In the genomic region with DNA sequence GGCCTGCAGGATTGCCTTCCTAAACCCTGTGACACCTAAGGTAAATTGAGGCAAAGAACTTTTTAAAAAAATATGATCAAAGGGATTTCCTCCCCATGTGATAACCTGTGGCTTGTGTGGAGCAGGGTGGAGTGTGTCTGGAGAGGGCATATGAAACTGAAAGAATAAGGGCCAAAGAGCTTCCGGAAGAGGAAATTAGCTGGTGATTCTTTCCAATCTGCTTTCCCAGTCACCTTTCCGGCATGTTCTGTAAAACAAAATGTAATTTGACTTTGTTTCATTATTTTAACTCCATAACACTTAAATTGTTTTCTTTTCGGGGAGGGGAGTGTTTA, we compare ENCODE assay signal across 8 cellular contexts. TPM values are rescaled to one million over a fixed set of nuclear protein-coding genes. Genes with fewer than 3 reads are reported as not detected.
DNase-seq lines count a peak whose midpoint lies in the region; ATAC-seq and TF ChIP-seq lines count a peak whose summit lies in the region.

No MANE protein-coding gene starts in this region.

- dilution Hi-C loops in mammary epithelial cell (cut with HindIII; ENCODE audit: low sequenced_read_pairs): no loop called here

- no TSS peak for BruUV-seq in mammary epithelial cell (replicated peaks; lab: Mats Ljungman, UMichigan)

- in situ Hi-C loops in mammary epithelial cell (cut with MboI; ENCODE audit: low sequenced_read_pairs in 2 of 2): no loop called here

- H3K9ac ChIP-seq in BLaER1 (peak overlapping the region; percentile 83), mammary epithelial cell (ENCODE audit: insufficient read depth, low read length) (peak overlapping the region; percentile 89), stomach smooth muscle (ENCODE audit: low read length in 2 of 2) (peak overlapping the region; percentile 86 to 88)

- H4K20me1 ChIP-seq in BLaER1 (no peaks in the 10 kb centered on the region), mammary epithelial cell (ENCODE audit: insufficient read depth, low read length) (no peaks in the 10 kb centered on the region)

- peak overlapping the region; percentile 71 for H2AFZ ChIP-seq in mammary epithelial cell (ENCODE audit: low read depth, low read length)

- H3K27ac ChIP-seq in BLaER1: peak overlapping the region; percentile 85
- H3K27ac ChIP-seq in mammary epithelial cell (ENCODE audit: insufficient read depth, low read depth, low read length): peak overlapping the region; percentile 78
- H3K27ac ChIP-seq in layer of hippocampus (ENCODE audit: low read depth, low read length): peak overlapping the region; percentile 90
- H3K27ac ChIP-seq in stomach smooth muscle (ENCODE audit: low read length): peak overlapping the region; percentile 88

- H3K36me3 ChIP-seq in BLaER1 (no peaks in the 10 kb centered on the region), mammary epithelial cell (ENCODE audit: insufficient read depth, low read length) (no peaks in the 10 kb centered on the region), stomach smooth muscle (ENCODE audit: control insufficient read depth in 2 of 2, insufficient read depth in 2 of 2, low read length in 2 of 2) (no peaks in the 10 kb centered on the region)

- no peaks in the 10 kb centered on the region for H3K9me3 ChIP-seq in BLaER1
- no peaks in the 10 kb centered on the region for H3K9me3 ChIP-seq in mammary epithelial cell (replicated peaks; ENCODE audit: insufficient read depth, low read length)
- peaks cover 0 to 3% of the 10 kb centered on the region in 2 donors for H3K9me3 ChIP-seq in stomach smooth muscle (ENCODE audit: control insufficient read depth in 2 of 2, low read length in 2 of 2)

- TF ChIP-seq CTCF in mammary epithelial cell (conservative IDR thresholded peaks at IDR 0.05 in 1 of 2, IDR thresholded peaks at IDR 0.05 in 1 of 2; ENCODE audit: extremely low read depth in 1 of 2, insufficient read depth in 1 of 2, low read depth in 1 of 2, low read length in 2 of 2): no peak

- peak; percentile 42 to 64 for DNase-seq in NOMO-1 (lab: John Stamatoyannopoulos, UW; ENCODE audit: unreplicated experiment in 2 of 2)
- no peak for DNase-seq in mammary epithelial cell
- no peak for DNase-seq in iPS-NIHi7 (ENCODE audit: extremely low spot score)

- 44% methylated on average over 3 of the region's 3 CpGs for WGBS in mammary epithelial cell (ENCODE audit: low coverage, missing lambda C conversion rate)

- intact Hi-C loops in mammary epithelial cell (cut with micrococcal nuclease): loop anchor here (1.0 kb wide), 1 partner anchor 27 kb away; no protein-coding TSS in a partner anchor

- H3K79me2 ChIP-seq in mammary epithelial cell (ENCODE audit: insufficient read depth, low read length): peaks cover 42% of the 10 kb centered on the region

- H3K27me3 ChIP-seq in BLaER1: no peaks in the 10 kb centered on the region
- no peaks in the 10 kb centered on the region for H3K27me3 ChIP-seq in mammary epithelial cell (ENCODE audit: insufficient read depth, low read length)
- H3K27me3 ChIP-seq in layer of hippocampus (ENCODE audit: control insufficient read depth, insufficient read depth, low read length): no peaks in the 10 kb centered on the region
- no peaks in the 10 kb centered on the region for H3K27me3 ChIP-seq in stomach smooth muscle (ENCODE audit: control insufficient read depth in 1 of 2, insufficient read depth in 2 of 2, low read length in 2 of 2)

- H3K4me3 ChIP-seq in BLaER1 (peak overlapping the region; percentile 72), mammary epithelial cell (replicated peaks in 1 of 3; ENCODE audit: insufficient read depth in 1 of 3, low read depth in 2 of 3, low read length in 3 of 3) (peak overlapping the region; percentile 53 to 61 (median 61)), stomach smooth muscle (ENCODE audit: low read length in 2 of 2) (peak overlapping the region; percentile 52 to 79)

- H3K4me2 ChIP-seq in BLaER1 (peak overlapping the region; percentile 65), mammary epithelial cell (ENCODE audit: insufficient read depth, low read depth, low read length) (peak overlapping the region; percentile 77)

- H3K4me1 ChIP-seq in BLaER1: 0 out of 2 replicates have a peak, but pooled peaks cover 3% of the 10 kb centered on the region
- H3K4me1 ChIP-seq in mammary epithelial cell (ENCODE audit: insufficient read depth, low read length): peaks cover 3% of the 10 kb centered on the region
- peaks cover 3% of the 10 kb centered on the region for H3K4me1 ChIP-seq in stomach smooth muscle (ENCODE audit: control insufficient read depth, insufficient read depth, low read length)

- CTCF ChIA-PET in mammary epithelial cell (lab: Charles Lee; ENCODE audit: low non-redundant PET): no interaction called here

- ATAC-seq in GM18520 (IDR thresholded peaks at IDR 0.05; ENCODE audit: unreplicated experiment) (peak; percentile 25), HG02981 (IDR thresholded peaks at IDR 0.05; ENCODE audit: unreplicated experiment) (peak; percentile 41)

RNA-seq across cellular contexts. Expression of a gene that starts 0.6 kb away (rescaled TPM):
- 10 to 100 TPM; 23.3 to 43.4 TPM for total RNA-seq in mammary epithelial cell
- polyA plus RNA-seq in mammary epithelial cell: 9.4 TPM
- polyA minus RNA-seq in mammary epithelial cell: 40.2 TPM

Comparison
In these comparisons a context has a peak if more than half of its experiments do, and no peak if none do; other contexts are left out.
1. DNase-seq: peak in NOMO-1 (2 of 2); none in mammary epithelial cell (single experiment) and iPS-NIHi7 (single experiment).
2. Peak in every context shown above with its lines, with median percentiles within 50 percentile points of each other: H3K27ac ChIP-seq, H3K4me3 ChIP-seq and H3K9ac ChIP-seq.